In the genomic region with DNA sequence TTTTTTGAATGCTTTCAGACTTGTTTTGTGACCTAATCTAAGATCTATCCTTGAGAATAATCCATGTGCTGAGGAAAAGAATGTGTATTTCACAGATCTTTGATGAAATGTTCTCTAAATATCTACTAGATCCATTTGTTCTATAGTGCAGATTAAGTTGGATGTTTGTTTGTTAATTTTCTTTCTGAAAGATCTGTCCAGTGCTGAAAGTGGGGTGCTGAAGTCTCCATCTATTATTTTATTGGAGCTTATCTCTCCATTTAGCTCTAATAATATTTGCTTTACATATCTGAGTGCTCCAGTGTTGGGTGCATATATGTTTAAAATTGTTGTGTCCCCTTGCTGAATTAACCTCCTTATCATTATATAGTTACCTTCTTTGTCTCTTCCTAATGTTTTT, we compare ENCODE assay signal across 28 cellular contexts.
"Had no signal": no experiment of that assay in that cellular context is flagged by ENCODE, and none has a peak within 500 bp of the region (broad histone marks: within the 10 kb centered on the region; RNA-seq: fewer than 3 reads in every experiment).

No MANE protein-coding gene starts in this region.

- H3K36me3 ChIP-seq: stomach, suprapubic skin, thoracic aorta, thyroid gland, tibial artery, tibial nerve, transverse colon, upper lobe of left lung, upper lobe of right lung, uterus, vagina had no signal

- H3K4me3 Mint-ChIP-seq: stimulated activated effector memory CD8-positive, alpha-beta T cell treated with anti-CD3 and anti-CD28 coated beads, Interleukin-12 subunit alpha, Interleukin-12 subunit beta, amount 100 ng/mL, for 72 hours; stimulated activated memory B cell treated with anti-CD40 and anti-IgM and Interleukin-4, amounts not matched to agents 10 μg/mL and 1 μg/mL and 100 μg/mL, for 72 hours; stimulated activated naive B cell treated with anti-CD40 and anti-IgM and Interleukin-4, amounts not matched to agents 10 μg/mL and 1 μg/mL and 100 μg/mL, for 72 hours; stimulated activated naive CD8-positive, alpha-beta T cell treated with anti-CD3 and anti-CD28 coated beads, Interleukin-15, amount 100 ng/mL, for 72 hours; stimulated activated naive CD8-positive, alpha-beta T cell treated with anti-CD3 and anti-CD28 coated beads, Interleukin-15, Interleukin-2, amounts not matched to agents 100 ng/mL and 50 ng/mL, for 24 hours; type B pancreatic cell had no signal

- H3K36me3 Mint-ChIP-seq: stimulated activated effector memory CD8-positive, alpha-beta T cell treated with anti-CD3 and anti-CD28 coated beads, Interleukin-12 subunit alpha, Interleukin-12 subunit beta, amount 100 ng/mL, for 72 hours; stimulated activated memory B cell treated with anti-CD40 and anti-IgM and Interleukin-4, amounts not matched to agents 10 μg/mL and 1 μg/mL and 100 μg/mL, for 72 hours; stimulated activated naive B cell treated with anti-CD40 and anti-IgM and Interleukin-4, amounts not matched to agents 10 μg/mL and 1 μg/mL and 100 μg/mL, for 72 hours; type B pancreatic cell had no signal

- H3K4me1 Mint-ChIP-seq: stimulated activated effector memory CD8-positive, alpha-beta T cell treated with anti-CD3 and anti-CD28 coated beads, Interleukin-12 subunit alpha, Interleukin-12 subunit beta, amount 100 ng/mL, for 72 hours; stimulated activated memory B cell treated with anti-CD40 and anti-IgM and Interleukin-4, amounts not matched to agents 10 μg/mL and 1 μg/mL and 100 μg/mL, for 72 hours; stimulated activated naive B cell treated with anti-CD40 and anti-IgM and Interleukin-4, amounts not matched to agents 10 μg/mL and 1 μg/mL and 100 μg/mL, for 72 hours; stimulated activated naive CD8-positive, alpha-beta T cell treated with anti-CD3 and anti-CD28 coated beads, Interleukin-15, amount 100 ng/mL, for 72 hours had no signal

- H3K4me1 ChIP-seq: stomach, suprapubic skin, testis, thyroid gland, tibial artery, tibial nerve, transverse colon, upper lobe of left lung, upper lobe of right lung, uterus, vagina had no signal

- H3K9me3 ChIP-seq: testis, thoracic aorta, thyroid gland, transverse colon, upper lobe of right lung, uterus, vagina had no signal

- H3K27me3 ChIP-seq: stomach, suprapubic skin, testis, thyroid gland, tibial artery, tibial nerve, transverse colon, upper lobe of left lung, upper lobe of right lung, uterus, vagina had no signal

- DNase-seq: stimulated activated CD4-positive, alpha-beta T cell treated with anti-CD3 and anti-CD28 coated beads, Interleukin-2, amount 100 ng/mL, for 48 hours; stimulated activated CD4-positive, alpha-beta T cell treated with anti-CD3 and anti-CD28 coated beads, Interleukin-4, amount 100 ng/mL, for 1 hour; stimulated activated CD4-positive, alpha-beta T cell treated with anti-CD3 and anti-CD28 coated beads, Interleukin-4, amount 100 ng/mL, for 24 hours; stimulated activated CD4-positive, alpha-beta T cell treated with anti-CD3 and anti-CD28 coated beads, Interleukin-4, amount 100 ng/mL, for 4 hours; stimulated activated CD8-positive, alpha-beta memory T cell treated with anti-CD3 and anti-CD28 coated beads, Interleukin-4, amount 100 ng/mL, for 48 hours; stimulated activated naive B cell treated with anti-CD40 and anti-IgM and Interleukin-4, amounts not matched to agents 10 μg/mL and 1 μg/mL and 100 μg/mL, for 72 hours; stimulated activated naive CD4-positive, alpha-beta T cell; stimulated activated naive CD4-positive, alpha-beta T cell treated with Interleukin-2 at 50 U/mL for 16 hours; stimulated activated naive CD8-positive, alpha-beta T cell treated with anti-CD3 and anti-CD28 coated beads, Interleukin-15, amount 100 ng/mL, for 72 hours; stimulated activated naive CD8-positive, alpha-beta T cell treated with anti-CD3 and anti-CD28 coated beads, Interleukin-15, Interleukin-2, amounts not matched to agents 100 U/mL and 50 U/mL, for 24 hours; stomach; substantia nigra; testis; thyroid gland; tibial artery; transverse colon; trophoblast cell; upper lobe of left lung; upper lobe of right lung; uterus had no signal

- H3K27ac ChIP-seq: stomach, suprapubic skin, testis, thoracic aorta, thyroid gland, tibial artery, tibial nerve, transverse colon, upper lobe of left lung, upper lobe of right lung, uterus, vagina had no signal

- H3K4me3 ChIP-seq: stomach, suprapubic skin, testis, thoracic aorta, thyroid gland, tibial artery, tibial nerve, transverse colon, upper lobe of left lung, upper lobe of right lung, uterus, vagina had no signal

- ATAC-seq: stimulated activated effector memory CD8-positive, alpha-beta T cell treated with anti-CD3 and anti-CD28 coated beads, Interleukin-12 subunit alpha, Interleukin-12 subunit beta, amount 100 ng/mL, for 72 hours; stimulated activated memory B cell treated with anti-CD40 and anti-IgM and Interleukin-4, amounts not matched to agents 10 μg/mL and 1 μg/mL and 100 μg/mL, for 72 hours; stimulated activated naive B cell treated with anti-CD40 and anti-IgM and Interleukin-4, amounts not matched to agents 10 μg/mL and 1 μg/mL and 100 μg/mL, for 72 hours; stimulated activated naive CD8-positive, alpha-beta T cell treated with anti-CD3 and anti-CD28 coated beads, Interleukin-15, amount 100 ng/mL, for 72 hours; stimulated activated naive CD8-positive, alpha-beta T cell treated with anti-CD3 and anti-CD28 coated beads, Interleukin-15, Interleukin-2, amounts not matched to agents 100 U/mL and 50 U/mL, for 24 hours; upper lobe of right lung had no signal

- H3K27me3 Mint-ChIP-seq: stimulated activated memory B cell treated with anti-CD40 and anti-IgM and Interleukin-4, amounts not matched to agents 10 μg/mL and 1 μg/mL and 100 μg/mL, for 72 hours; stimulated activated naive B cell treated with anti-CD40 and anti-IgM and Interleukin-4, amounts not matched to agents 10 μg/mL and 1 μg/mL and 100 μg/mL, for 72 hours; stimulated activated naive CD8-positive, alpha-beta T cell treated with anti-CD3 and anti-CD28 coated beads, Interleukin-15, amount 100 ng/mL, for 72 hours; stimulated activated naive CD8-positive, alpha-beta T cell treated with anti-CD3 and anti-CD28 coated beads, Interleukin-15, Interleukin-2, amounts not matched to agents 100 ng/mL and 50 ng/mL, for 24 hours; type B pancreatic cell had no signal

- H3K27ac Mint-ChIP-seq: stimulated activated effector memory CD8-positive, alpha-beta T cell treated with anti-CD3 and anti-CD28 coated beads, Interleukin-12 subunit alpha, Interleukin-12 subunit beta, amount 100 ng/mL, for 72 hours; stimulated activated memory B cell treated with anti-CD40 and anti-IgM and Interleukin-4, amounts not matched to agents 10 μg/mL and 1 μg/mL and 100 μg/mL, for 72 hours; stimulated activated naive B cell treated with anti-CD40 and anti-IgM and Interleukin-4, amounts not matched to agents 10 μg/mL and 1 μg/mL and 100 μg/mL, for 72 hours; stimulated activated naive CD8-positive, alpha-beta T cell treated with anti-CD3 and anti-CD28 coated beads, Interleukin-15, amount 100 ng/mL, for 72 hours; stimulated activated naive CD8-positive, alpha-beta T cell treated with anti-CD3 and anti-CD28 coated beads, Interleukin-15, Interleukin-2, amounts not matched to agents 100 ng/mL and 50 ng/mL, for 24 hours; type B pancreatic cell had no signal

- H3K9me3 Mint-ChIP-seq: type B pancreatic cell had no signal
